ENCODE assay signal across 22 cellular contexts in genomic region chr14:43983721-43984120, GRCh38.
"Had no signal": no experiment of that assay in that cellular context is flagged by ENCODE, and none has a peak within 500 bp of the region (broad histone marks: within the 10 kb centered on the region; RNA-seq: fewer than 3 reads in every experiment).

No MANE protein-coding gene starts in this region.

- H3K27me3 Mint-ChIP-seq: progenitor cell of endocrine pancreas had no signal

- H3K4me1 ChIP-seq: lower lobe of right lung, pancreas, sigmoid colon, stomach, thyroid gland, vagina had no signal

- H3K27ac Mint-ChIP-seq: natural killer cell; progenitor cell of endocrine pancreas; stimulated activated effector memory CD8-positive, alpha-beta T cell treated with anti-CD3 and anti-CD28 coated beads, Interleukin-12 subunit alpha, Interleukin-12 subunit beta, amount 100 ng/mL, for 72 hours had no signal

- ATAC-seq: left colon; left ventricle myocardium superior; lower lobe of right lung; natural killer cell; pancreas; right cardiac atrium; stimulated activated effector memory CD8-positive, alpha-beta T cell treated with anti-CD3 and anti-CD28 coated beads, Interleukin-12 subunit alpha, Interleukin-12 subunit beta, amount 100 ng/mL, for 72 hours had no signal

- H3K27me3 ChIP-seq: neutrophil, pancreas, sigmoid colon, stomach, thyroid gland, vagina had no signal

- H3K4me3 ChIP-seq: coronary artery, lower lobe of right lung, pancreas, sigmoid colon, stomach, thyroid gland, vagina had no signal

- H3K27ac ChIP-seq: coronary artery, lower lobe of right lung, neutrophil, pancreas, stomach, thyroid gland, vagina had no signal

- H3K4me3 Mint-ChIP-seq: natural killer cell; neural crest cell; stimulated activated effector memory CD8-positive, alpha-beta T cell treated with anti-CD3 and anti-CD28 coated beads, Interleukin-12 subunit alpha, Interleukin-12 subunit beta, amount 100 ng/mL, for 72 hours had no signal

- H3K9me3 ChIP-seq: lower lobe of right lung, neutrophil, pancreas, sigmoid colon, thyroid gland, vagina had no signal

- H3K36me3 Mint-ChIP-seq: stimulated activated effector memory CD8-positive, alpha-beta T cell treated with anti-CD3 and anti-CD28 coated beads, Interleukin-12 subunit alpha, Interleukin-12 subunit beta, amount 100 ng/mL, for 72 hours had no signal

- H3K4me1 Mint-ChIP-seq: natural killer cell; neural crest cell; stimulated activated effector memory CD8-positive, alpha-beta T cell treated with anti-CD3 and anti-CD28 coated beads, Interleukin-12 subunit alpha, Interleukin-12 subunit beta, amount 100 ng/mL, for 72 hours had no signal

- DNase-seq: dermis blood vessel endothelial cell; head of caudate nucleus; kidney; left colon; left ventricle myocardium superior; lower lobe of right lung; natural killer cell; pancreas; right cardiac atrium; sigmoid colon; stimulated activated CD4-positive, alpha-beta T cell treated with anti-CD3 and anti-CD28 coated beads, Interleukin-2, amount 100 ng/mL, for 24 hours; stimulated activated CD4-positive, alpha-beta T cell treated with anti-CD3 and anti-CD28 coated beads, Interleukin-4, amount 100 ng/mL, for 24 hours; stimulated activated naive CD4-positive, alpha-beta T cell treated with Interleukin-2 at 50 U/mL for 16 hours; stomach; trophoblast cell had no signal

- H3K36me3 ChIP-seq: lower lobe of right lung, neutrophil, pancreas, sigmoid colon, stomach, thyroid gland, vagina had no signal
